1 cellular context compared by ENCODE assay signal in the genomic region with DNA sequence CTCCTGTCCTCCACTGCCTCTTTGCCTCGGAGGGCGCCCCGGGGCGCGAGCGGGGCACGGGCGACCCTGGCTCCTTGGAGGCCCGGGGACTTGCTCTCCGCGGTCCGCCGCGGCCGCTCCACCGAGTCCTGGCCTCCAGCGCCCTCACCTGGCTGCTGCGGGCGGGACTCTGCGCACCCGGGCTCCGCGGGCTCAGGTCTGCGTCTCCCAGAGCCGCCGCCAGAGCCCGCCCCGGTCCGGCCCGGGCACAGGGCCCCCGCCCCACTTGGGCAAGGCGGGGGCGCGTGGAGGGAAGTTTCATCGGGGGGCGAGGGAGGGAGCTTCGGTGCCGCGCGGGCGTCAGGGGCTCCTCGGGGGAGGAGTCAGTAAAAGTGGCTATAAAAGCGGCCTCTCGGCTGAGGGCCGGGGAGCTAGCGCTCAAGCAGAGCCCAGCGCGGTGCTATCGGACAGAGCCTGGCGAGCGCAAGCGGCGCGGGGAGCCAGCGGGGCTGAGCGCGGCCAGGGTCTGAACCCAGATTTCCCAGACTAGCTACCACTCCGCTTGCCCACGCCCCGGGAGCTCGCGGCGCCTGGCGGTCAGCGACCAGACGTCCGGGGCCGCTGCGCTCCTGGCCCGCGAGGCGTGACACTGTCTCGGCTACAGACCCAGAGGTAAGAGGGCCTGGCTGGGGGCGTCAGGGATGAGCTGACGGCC.
TF ChIP-seq lines count a peak whose summit lies in the region.

TSS of gene CEMIP (plus strand) at position 407 of the 694 bp plus-strand sequence. CDS start 94,510 bp downstream, outside the sequence.

TF ChIP-seq in HEK293, 187 proteins besides CTCF, POLR2A, EP300 and RAD21 (continued from another document):
- TF ChIP-seq SP7 (tag by site-specific recombination; IDR thresholded peaks at IDR 0.05) (peak; percentile 25; the same call in 1 of the 2 replicates), ZFHX2 (tag by site-specific recombination; conservative IDR thresholded peaks at IDR 0.05) (peak; percentile 93), ZNF133 (tag by site-specific recombination; IDR thresholded peaks at IDR 0.05) (no peak), ZBTB11 (tag by site-specific recombination; conservative IDR thresholded peaks at IDR 0.05; ENCODE audit: low read depth) (no peak; the same call in 1 of the 2 replicates), ZNF335 (tag by site-specific recombination; conservative IDR thresholded peaks at IDR 0.05) (0 out of 2 replicates have a peak, but pooled peaks have one; percentile 1), GLIS2 (tag by site-specific recombination; IDR thresholded peaks at IDR 0.05) (peak; percentile 75), ZBTB8A (tag by site-specific recombination; IDR thresholded peaks at IDR 0.05) (peak; percentile 87), KLF16 (tag by site-specific recombination; IDR thresholded peaks at IDR 0.05) (no peak), ZNF302 (tag by site-specific recombination; IDR thresholded peaks at IDR 0.05; ENCODE audit: low read depth) (no peak), PRDM6 (tag by site-specific recombination; IDR thresholded peaks at IDR 0.05) (no peak), KLF1 (tag by site-specific recombination; IDR thresholded peaks at IDR 0.05) (0 out of 2 replicates have a peak, but pooled peaks have one; percentile 44), ZNF768 (tag by site-specific recombination; IDR thresholded peaks at IDR 0.05) (no peak), ZNF114 (tag by site-specific recombination; IDR thresholded peaks at IDR 0.05) (no peak), FEZF1 (tag by site-specific recombination; IDR thresholded peaks at IDR 0.05) (no peak), ZNF184 (tag by site-specific recombination; IDR thresholded peaks at IDR 0.05) (no peak), ZNF354C (tag by site-specific recombination; IDR thresholded peaks at IDR 0.05; ENCODE audit: borderline replicate concordance, low read depth) (no peak), ZNF561 (tag by site-specific recombination; IDR thresholded peaks at IDR 0.05; ENCODE audit: borderline replicate concordance) (peak; percentile 88), ZFP37 (tag by site-specific recombination; IDR thresholded peaks at IDR 0.05) (no peak), ZNF777 (tag by site-specific recombination; IDR thresholded peaks at IDR 0.05; ENCODE audit: borderline replicate concordance) (no peak), ZBTB1 (tag by site-specific recombination; IDR thresholded peaks at IDR 0.05) (no peak), ZBTB10 (tag by site-specific recombination; IDR thresholded peaks at IDR 0.05) (no peak), ZBTB48 (tag by site-specific recombination; IDR thresholded peaks at IDR 0.05) (no peak), ZNF423 (tag by site-specific recombination; IDR thresholded peaks at IDR 0.05) (no peak), ZIC2 (tag by site-specific recombination; IDR thresholded peaks at IDR 0.05) (peak; percentile 88), SP3 (tag by site-specific recombination; IDR thresholded peaks at IDR 0.05) (peak; percentile 68; the same call in 1 of the 2 replicates), ZSCAN30 (tag by site-specific recombination; IDR thresholded peaks at IDR 0.05) (no peak), ZNF473 (tag by site-specific recombination; IDR thresholded peaks at IDR 0.05) (no peak)
- TF ChIP-seq, protein P1, sequence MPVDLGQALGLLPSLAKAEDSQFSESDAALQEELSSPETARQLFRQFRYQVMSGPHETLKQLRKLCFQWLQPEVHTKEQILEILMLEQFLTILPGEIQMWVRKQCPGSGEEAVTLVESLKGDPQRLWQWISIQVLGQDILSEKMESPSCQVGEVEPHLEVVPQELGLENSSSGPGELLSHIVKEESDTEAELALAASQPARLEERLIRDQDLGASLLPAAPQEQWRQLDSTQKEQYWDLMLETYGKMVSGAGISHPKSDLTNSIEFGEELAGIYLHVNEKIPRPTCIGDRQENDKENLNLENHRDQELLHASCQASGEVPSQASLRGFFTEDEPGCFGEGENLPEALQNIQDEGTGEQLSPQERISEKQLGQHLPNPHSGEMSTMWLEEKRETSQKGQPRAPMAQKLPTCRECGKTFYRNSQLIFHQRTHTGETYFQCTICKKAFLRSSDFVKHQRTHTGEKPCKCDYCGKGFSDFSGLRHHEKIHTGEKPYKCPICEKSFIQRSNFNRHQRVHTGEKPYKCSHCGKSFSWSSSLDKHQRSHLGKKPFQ (tag by site-specific recombination; IDR thresholded peaks at IDR 0.05) = no peak
- TF ChIP-seq, protein P2, sequence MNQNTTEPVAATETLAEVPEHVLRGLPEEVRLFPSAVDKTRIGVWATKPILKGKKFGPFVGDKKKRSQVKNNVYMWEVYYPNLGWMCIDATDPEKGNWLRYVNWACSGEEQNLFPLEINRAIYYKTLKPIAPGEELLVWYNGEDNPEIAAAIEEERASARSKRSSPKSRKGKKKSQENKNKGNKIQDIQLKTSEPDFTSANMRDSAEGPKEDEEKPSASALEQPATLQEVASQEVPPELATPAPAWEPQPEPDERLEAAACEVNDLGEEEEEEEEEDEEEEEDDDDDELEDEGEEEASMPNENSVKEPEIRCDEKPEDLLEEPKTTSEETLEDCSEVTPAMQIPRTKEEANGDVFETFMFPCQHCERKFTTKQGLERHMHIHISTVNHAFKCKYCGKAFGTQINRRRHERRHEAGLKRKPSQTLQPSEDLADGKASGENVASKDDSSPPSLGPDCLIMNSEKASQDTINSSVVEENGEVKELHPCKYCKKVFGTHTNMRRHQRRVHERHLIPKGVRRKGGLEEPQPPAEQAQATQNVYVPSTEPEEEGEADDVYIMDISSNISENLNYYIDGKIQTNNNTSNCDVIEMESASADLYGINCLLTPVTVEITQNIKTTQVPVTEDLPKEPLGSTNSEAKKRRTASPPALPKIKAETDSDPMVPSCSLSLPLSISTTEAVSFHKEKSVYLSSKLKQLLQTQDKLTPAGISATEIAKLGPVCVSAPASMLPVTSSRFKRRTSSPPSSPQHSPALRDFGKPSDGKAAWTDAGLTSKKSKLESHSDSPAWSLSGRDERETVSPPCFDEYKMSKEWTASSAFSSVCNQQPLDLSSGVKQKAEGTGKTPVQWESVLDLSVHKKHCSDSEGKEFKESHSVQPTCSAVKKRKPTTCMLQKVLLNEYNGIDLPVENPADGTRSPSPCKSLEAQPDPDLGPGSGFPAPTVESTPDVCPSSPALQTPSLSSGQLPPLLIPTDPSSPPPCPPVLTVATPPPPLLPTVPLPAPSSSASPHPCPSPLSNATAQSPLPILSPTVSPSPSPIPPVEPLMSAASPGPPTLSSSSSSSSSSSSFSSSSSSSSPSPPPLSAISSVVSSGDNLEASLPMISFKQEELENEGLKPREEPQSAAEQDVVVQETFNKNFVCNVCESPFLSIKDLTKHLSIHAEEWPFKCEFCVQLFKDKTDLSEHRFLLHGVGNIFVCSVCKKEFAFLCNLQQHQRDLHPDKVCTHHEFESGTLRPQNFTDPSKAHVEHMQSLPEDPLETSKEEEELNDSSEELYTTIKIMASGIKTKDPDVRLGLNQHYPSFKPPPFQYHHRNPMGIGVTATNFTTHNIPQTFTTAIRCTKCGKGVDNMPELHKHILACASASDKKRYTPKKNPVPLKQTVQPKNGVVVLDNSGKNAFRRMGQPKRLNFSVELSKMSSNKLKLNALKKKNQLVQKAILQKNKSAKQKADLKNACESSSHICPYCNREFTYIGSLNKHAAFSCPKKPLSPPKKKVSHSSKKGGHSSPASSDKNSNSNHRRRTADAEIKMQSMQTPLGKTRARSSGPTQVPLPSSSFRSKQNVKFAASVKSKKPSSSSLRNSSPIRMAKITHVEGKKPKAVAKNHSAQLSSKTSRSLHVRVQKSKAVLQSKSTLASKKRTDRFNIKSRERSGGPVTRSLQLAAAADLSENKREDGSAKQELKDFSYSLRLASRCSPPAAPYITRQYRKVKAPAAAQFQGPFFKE (tag by site-specific recombination; IDR thresholded peaks at IDR 0.05; ENCODE audit: borderline replicate concordance) = no peak
- TF ChIP-seq, protein P3, sequence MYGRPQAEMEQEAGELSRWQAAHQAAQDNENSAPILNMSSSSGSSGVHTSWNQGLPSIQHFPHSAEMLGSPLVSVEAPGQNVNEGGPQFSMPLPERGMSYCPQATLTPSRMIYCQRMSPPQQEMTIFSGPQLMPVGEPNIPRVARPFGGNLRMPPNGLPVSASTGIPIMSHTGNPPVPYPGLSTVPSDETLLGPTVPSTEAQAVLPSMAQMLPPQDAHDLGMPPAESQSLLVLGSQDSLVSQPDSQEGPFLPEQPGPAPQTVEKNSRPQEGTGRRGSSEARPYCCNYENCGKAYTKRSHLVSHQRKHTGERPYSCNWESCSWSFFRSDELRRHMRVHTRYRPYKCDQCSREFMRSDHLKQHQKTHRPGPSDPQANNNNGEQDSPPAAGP (tag by site-specific recombination; IDR thresholded peaks at IDR 0.05) = peak; percentile 70
